Comparison of ENCODE assay signal across 10 cellular contexts in genomic region chr2:23760746-23761145, GRCh38.
DNase-seq lines count a peak whose midpoint lies in the region; ATAC-seq, FAIRE-seq and TF ChIP-seq lines count a peak whose summit lies in the region.
"Had no signal": no experiment of that assay in that cellular context is flagged by ENCODE, and none has a peak within 500 bp of the region (broad histone marks: within the 10 kb centered on the region; RNA-seq: fewer than 3 reads in every experiment).

No MANE protein-coding gene starts in this region.

- no peak overlapping the region for H2BK15ac ChIP-seq in mesendoderm (replicated peaks; ENCODE audit: low read depth)

- H3K36me3 ChIP-seq in Caco-2 (ENCODE audit: control insufficient read depth, insufficient read depth, low read length): no peaks in the 10 kb centered on the region
- H3K36me3 ChIP-seq in Loucy (ENCODE audit: insufficient read depth, low read length): peaks cover 25% of the 10 kb centered on the region
- H3K36me3 ChIP-seq in GM12878 (ENCODE audit: control insufficient read depth in 2 of 2, insufficient read depth in 2 of 2, low read length in 1 of 2): peaks cover 0 to 10% of the 10 kb centered on the region in 2 experiments
- no peaks in the 10 kb centered on the region for H3K36me3 ChIP-seq in mesendoderm (ENCODE audit: control insufficient read depth, insufficient read depth, low read length)

- no peak overlapping the region for H3K18ac ChIP-seq in mesendoderm (ENCODE audit: low read length)

- intact Hi-C loops in Caco-2 (cut with micrococcal nuclease; ENCODE audit: unreplicated experiment): loop anchor here (5.0 kb wide), 1 partner anchor 123 kb away; no protein-coding TSS in a partner anchor
- intact Hi-C loops in GM12878 (cut with micrococcal nuclease; ENCODE audit: unreplicated experiment): no loop called here

- no peak overlapping the region for H4K5ac ChIP-seq in mesendoderm (ENCODE audit: low read length)

- H3K4me2 ChIP-seq in Loucy (ENCODE audit: low read depth, low read length, poor library complexity, severe bottlenecking) (no peak overlapping the region), GM12878 (ENCODE audit: control insufficient read depth, insufficient read depth) (no peak overlapping the region), mesendoderm (ENCODE audit: low read length) (no peak overlapping the region)

- no peak for TF ChIP-seq POLR2A in GM12878 (IDR thresholded peaks at IDR 0.05; ENCODE audit: low read depth, low read length)

- no peak overlapping the region for H3K4me3 ChIP-seq in Caco-2 (ENCODE audit: low read depth, low read length)
- no peak overlapping the region for H3K4me3 ChIP-seq in Loucy (ENCODE audit: low read length, poor library complexity, severe bottlenecking)
- no peak overlapping the region for H3K4me3 ChIP-seq in GM12878
- no peak overlapping the region for H3K4me3 ChIP-seq in mesendoderm (ENCODE audit: low read length)

- CTCF ChIA-PET in Caco-2 (lab: Charles Lee) (no interaction called here), GM12878 (lab: Yijun Ruan, JAX) (interaction anchor here (0.7 to 1.7 kb wide), 3 partner anchors 12 to 430 kb away, joined by 3 to 4 read pairs (median 3); no protein-coding TSS in a partner anchor)

- no peak overlapping the region for H3K23ac ChIP-seq in mesendoderm (ENCODE audit: low read length)

- H3K27me3 Mint-ChIP-seq in Caco-2 (ENCODE audit: insufficient read depth, unreplicated experiment): no peaks in the 10 kb centered on the region
- H3K27me3 Mint-ChIP-seq: activated naive CD8-positive, alpha-beta T cell treated with anti-CD3 and anti-CD28 coated beads, Interleukin-2, amount 10 ng/mL, durations not matched to agents 7 days and 5 days had no signal

- no peak overlapping the region for H3K4ac ChIP-seq in mesendoderm (ENCODE audit: low read depth, low read length)

- no peak overlapping the region for H2BK120ac ChIP-seq in mesendoderm (ENCODE audit: low read depth, low read length)

- WGBS in GM12878 (ENCODE audit: insufficient coverage, insufficient replicate concordance, low lambda C conversion rate, missing lambda C conversion rate): 88% methylated on average over 4 of the region's 4 CpGs
- no CpG with 5 or more reads among the region's 4 CpGs for WGBS in mesendoderm (ENCODE audit: extremely low coverage, insufficient coverage, low lambda C conversion rate)

- RAD21 ChIA-PET in GM12878 (lab: Charles Lee; ENCODE audit: unreplicated experiment): no interaction called here

- H4K8ac ChIP-seq in mesendoderm (ENCODE audit: low read depth, low read length): no peak overlapping the region

- BruUV-seq in Caco-2 (replicated peaks; lab: Mats Ljungman, UMichigan) (no TSS peak), GM12878 (replicated peaks; lab: Mats Ljungman, UMichigan) (no TSS peak)

- peak; percentile 12; the same call in 1 of the 2 replicates for TF ChIP-seq RAD21 in GM12878 (IDR thresholded peaks at IDR 0.05; ENCODE audit: insufficient read depth, low read depth, low read length)

- H2AK5ac ChIP-seq in mesendoderm (ENCODE audit: low read length): no peak overlapping the region

- H2AFZ ChIP-seq in Loucy (ENCODE audit: low read length) (no peak overlapping the region), GM12878 (ENCODE audit: control insufficient read depth, low read depth, low read length) (no peak overlapping the region)

- no peak overlapping the region for H3K4me3 Mint-ChIP-seq in Caco-2 (ENCODE audit: unreplicated experiment)
- H3K4me3 Mint-ChIP-seq: activated naive CD8-positive, alpha-beta T cell treated with anti-CD3 and anti-CD28 coated beads, Interleukin-2, amount 10 ng/mL, durations not matched to agents 7 days and 5 days had no signal

- no peaks in the 10 kb centered on the region for H3K9me3 Mint-ChIP-seq in Caco-2 (ENCODE audit: unreplicated experiment)
- H3K9me3 Mint-ChIP-seq: activated naive CD8-positive, alpha-beta T cell treated with anti-CD3 and anti-CD28 coated beads, Interleukin-2, amount 10 ng/mL, durations not matched to agents 7 days and 5 days had no signal

- H3K9ac ChIP-seq in Loucy (ENCODE audit: low read depth, low read length, poor library complexity, severe bottlenecking): no peak overlapping the region
- no peak overlapping the region for H3K9ac ChIP-seq in GM12878 (ENCODE audit: control insufficient read depth, insufficient read depth, low read length)
- no peak overlapping the region for H3K9ac ChIP-seq in mesendoderm (ENCODE audit: low read length)

- H3K4me1 ChIP-seq in Caco-2 (peaks cover 14% of the 10 kb centered on the region), Loucy (ENCODE audit: insufficient read depth, low read length, poor library complexity, severe bottlenecking) (no peaks in the 10 kb centered on the region), GM12878 (ENCODE audit: control insufficient read depth, insufficient read depth, low read length) (no peaks in the 10 kb centered on the region), mesendoderm (ENCODE audit: control insufficient read depth, low read depth, low read length) (no peaks in the 10 kb centered on the region)

- no peaks in the 10 kb centered on the region for H3K9me2 ChIP-seq in Loucy (replicated peaks; ENCODE audit: low read depth, low read length)

- no peaks in the 10 kb centered on the region for H4K20me1 ChIP-seq in Loucy (ENCODE audit: insufficient read depth, low read length, poor library complexity, severe bottlenecking)
- H4K20me1 ChIP-seq in GM12878 (ENCODE audit: control insufficient read depth, insufficient read depth): no peaks in the 10 kb centered on the region

- no peak overlapping the region for H3K56ac ChIP-seq in mesendoderm (ENCODE audit: low read length)

- no peak overlapping the region for H2BK5ac ChIP-seq in mesendoderm (ENCODE audit: low read length)

- no peaks in the 10 kb centered on the region for H3K27me3 ChIP-seq in Caco-2 (replicated peaks; ENCODE audit: control insufficient read depth, insufficient read depth, low read length)
- no peaks in the 10 kb centered on the region for H3K27me3 ChIP-seq in Loucy (ENCODE audit: insufficient read depth, low read length, poor library complexity, severe bottlenecking)
- no peaks in the 10 kb centered on the region for H3K27me3 ChIP-seq in GM12878 (replicated peaks in 1 of 2; ENCODE audit: control insufficient read depth in 2 of 2, insufficient read depth in 2 of 2, low read length in 1 of 2)
- H3K27me3 ChIP-seq in mesendoderm (ENCODE audit: insufficient read depth, low read length, poor library complexity): no peaks in the 10 kb centered on the region

- H3K79me1 ChIP-seq in mesendoderm (ENCODE audit: low read length): no peaks in the 10 kb centered on the region

- in situ Hi-C loops in GM12878 (cut with MboI): no loop called here

- H3K36me3 Mint-ChIP-seq in Caco-2 (ENCODE audit: insufficient read depth, unreplicated experiment): peaks cover 9% of the 10 kb centered on the region

- peak in 1 of 2 experiments; percentile 4 for DNase-seq in Caco-2
- no peak for DNase-seq in GM12878 (ENCODE audit: low read depth, low spot score)
- DNase-seq in mesendoderm: peak; percentile 43
- no peak for DNase-seq in GDM1 (lab: John Stamatoyannopoulos, UW)
- DNase-seq in cortex of kidney (lab: John Stamatoyannopoulos, UW): no peak
- DNase-seq in NCI-H1092 (lab: John Stamatoyannopoulos, UW): no peak
- DNase-seq: activated naive CD8-positive, alpha-beta T cell treated with anti-CD3 and anti-CD28 coated beads, Interleukin-2, amount 10 ng/mL, durations not matched to agents 7 days and 5 days had no signal

- SMC1A ChIA-PET in GM12878 (lab: Charles Lee; ENCODE audit: uncharacterized antibody, unreplicated experiment): no interaction called here

- POLR2A ChIA-PET in Caco-2 (lab: Charles Lee) (no interaction called here), GM12878 (lab: Charles Lee) (no interaction called here)

- H3F3A ChIP-seq in Loucy (ENCODE audit: low read depth): no peaks in the 10 kb centered on the region

- no peak for TF ChIP-seq EP300 in GM12878 (IDR thresholded peaks at IDR 0.05; ENCODE audit: borderline replicate concordance in 1 of 2, control insufficient read depth in 1 of 2, low read depth in 2 of 2, low read length in 2 of 2)

- H3K27ac Mint-ChIP-seq in Caco-2 (ENCODE audit: unreplicated experiment): no peak overlapping the region
- H3K27ac Mint-ChIP-seq: activated naive CD8-positive, alpha-beta T cell treated with anti-CD3 and anti-CD28 coated beads, Interleukin-2, amount 10 ng/mL, durations not matched to agents 7 days and 5 days had no signal

- H3K9me3 ChIP-seq in Caco-2 (no peaks in the 10 kb centered on the region), Loucy (ENCODE audit: insufficient read depth, low read depth, low read length) (no peaks in the 10 kb centered on the region), GM12878 (replicated peaks; ENCODE audit: control insufficient read depth, insufficient read depth, low read length) (no peaks in the 10 kb centered on the region)

- no peak for FAIRE-seq in GM12878 (lab: Jason Lieb, UNC)
- FAIRE-seq: GM18507 had no signal

- ATAC-seq in GM12878 (no peak), HG03025 (IDR thresholded peaks at IDR 0.05; ENCODE audit: low FRiP score, unreplicated experiment) (no peak)

- TF ChIP-seq CTCF in Caco-2 (IDR thresholded peaks at IDR 0.05; ENCODE audit: insufficient read depth in 1 of 2, low read depth in 1 of 2, low read length in 1 of 2, severe bottlenecking in 1 of 2, unreplicated experiment in 1 of 2): peak; percentile 11 to 14
- peak; percentile 53 for TF ChIP-seq CTCF in Loucy (conservative IDR thresholded peaks at IDR 0.05; ENCODE audit: low read length)
- TF ChIP-seq CTCF in GM12878 (IDR thresholded peaks at IDR 0.05 in 2 of 3, conservative IDR thresholded peaks at IDR 0.05 in 1 of 3; ENCODE audit: control insufficient read depth in 2 of 3, extremely low read depth in 1 of 3, insufficient read depth in 1 of 3, low read depth in 3 of 3, low read length in 3 of 3): no peak; a peak in 1 of 6 replicates

- H3K79me2 ChIP-seq in Loucy (ENCODE audit: insufficient read depth, low read length) (no peaks in the 10 kb centered on the region), GM12878 (ENCODE audit: control insufficient read depth, insufficient read depth, low read length) (no peaks in the 10 kb centered on the region), mesendoderm (ENCODE audit: control insufficient read depth, insufficient read depth, low read length) (no peaks in the 10 kb centered on the region)

- H3K4me1 Mint-ChIP-seq in Caco-2 (ENCODE audit: low read depth, unreplicated experiment): peaks cover 9% of the 10 kb centered on the region

- no peak overlapping the region for H3K27ac ChIP-seq in GM12878 (ENCODE audit: control insufficient read depth, insufficient read depth)
- no peak overlapping the region for H3K27ac ChIP-seq in mesendoderm (ENCODE audit: low read depth, low read length)

Comparison
In these comparisons a context has a peak if more than half of its experiments do, and no peak if none do; other contexts are left out.
1. CTCF ChIP-seq: peak in Caco-2 (2 of 2) and Loucy (single experiment); none in GM12878 (0 of 3).